17 cellular contexts compared by ENCODE assay signal in the genomic region with DNA sequence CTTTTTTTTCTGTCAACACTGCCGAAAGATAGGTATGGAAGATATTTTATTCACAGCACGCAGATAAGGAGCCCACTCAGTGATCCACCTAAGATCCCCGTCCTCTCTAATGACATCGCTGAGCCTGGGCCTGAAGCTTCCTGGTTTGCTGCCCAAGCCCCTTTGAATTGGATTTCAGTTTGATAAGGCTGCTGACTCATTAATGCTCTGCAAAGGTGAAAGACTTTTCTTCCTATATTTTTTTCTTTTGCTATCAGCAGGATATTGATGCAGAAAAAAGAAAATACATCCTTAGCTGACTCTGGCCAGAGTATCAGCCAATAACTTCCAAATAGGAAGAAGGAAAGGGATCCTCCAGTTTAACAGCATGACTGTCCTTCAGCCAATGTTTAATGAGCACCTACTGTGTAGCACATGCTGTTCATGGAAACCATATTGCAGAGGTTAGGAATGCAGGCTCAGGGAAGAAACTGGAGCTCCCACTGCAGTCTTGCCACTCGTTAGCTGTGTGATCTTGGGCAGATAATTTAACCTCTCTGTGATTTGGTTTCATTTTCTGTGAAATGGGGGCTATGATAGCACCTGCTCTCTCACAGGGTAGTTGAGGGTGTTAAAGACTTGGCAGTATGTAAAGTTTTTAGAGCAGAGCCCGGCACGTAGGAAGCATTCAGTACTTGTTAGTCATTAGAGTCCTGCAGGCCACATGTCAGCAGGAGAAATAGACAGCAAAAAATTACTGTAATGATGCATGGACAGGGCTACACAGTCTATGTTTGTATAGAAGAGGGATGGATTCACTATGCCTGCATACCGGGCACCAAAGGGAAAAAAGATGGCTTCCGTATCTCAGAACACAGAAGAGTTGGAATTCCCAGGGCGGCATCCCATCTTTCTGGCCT. TPM values are rescaled to one million over a fixed set of nuclear protein-coding genes. Genes with fewer than 3 reads are reported as not detected.
DNase-seq lines count a peak whose midpoint lies in the region; ATAC-seq, FAIRE-seq and TF ChIP-seq lines count a peak whose summit lies in the region.
"Had no signal": no experiment of that assay in that cellular context is flagged by ENCODE, and none has a peak within 500 bp of the region (broad histone marks: within the 10 kb centered on the region; RNA-seq: fewer than 3 reads in every experiment).

No MANE protein-coding gene starts in this region.

- FAIRE-seq in RCC 7860 (lab: Jason Lieb, UNC): no peak
- FAIRE-seq: G401.6, HepG2 had no signal

- POLR2A ChIA-PET in BJ (lab: Charles Lee): no interaction called here

- peaks cover 0 to 13% (median 6%) of the 10 kb centered on the region in 9 donors for H3K4me1 ChIP-seq in heart right ventricle

- H3K36me3 ChIP-seq in BJ (ENCODE audit: control insufficient read depth, insufficient read depth, low read length) (peaks cover 24% of the 10 kb centered on the region), heart right ventricle (peaks cover 0 to 41% (median 3%) of the 10 kb centered on the region in 9 donors)

- CTCF ChIA-PET in BJ (lab: Yijun Ruan, JAX): interaction anchor here (1.4 kb wide), 1 partner anchor 40 kb away, joined by 3 read pairs; no protein-coding TSS in a partner anchor

- 91 to 93% methylated on average over 10 of the region's 10 CpGs for WGBS in heart right ventricle, 2 donors

- no peak overlapping the region for H3K4me3 ChIP-seq in BJ (ENCODE audit: low read depth, low read length)
- H3K4me3 ChIP-seq in epithelial cell of proximal tubule (ENCODE audit: low read depth, low read length): no peak overlapping the region
- no peak overlapping the region for H3K4me3 ChIP-seq in heart right ventricle

- peak overlapping the region in 1 of 10 donors; percentile 5 for H3K27ac ChIP-seq in heart right ventricle

- ATAC-seq in heart right ventricle (no peak), HG03378 (IDR thresholded peaks at IDR 0.05; ENCODE audit: unreplicated experiment) (no peak)
- ATAC-seq: activated T-cell treated with anti-CD3 and anti-CD28 coated beads, Interleukin-2, amount 50 U/mL, for 72 hours; HepG2; Panc1; T-helper 17 cell had no signal

- H3K27me3 ChIP-seq in BJ (ENCODE audit: control insufficient read depth, insufficient read depth, low read length): no peaks in the 10 kb centered on the region
- H3K27me3 ChIP-seq in heart right ventricle: no peaks in the 10 kb centered on the region

- H3K9me3 ChIP-seq in heart right ventricle: no peaks in the 10 kb centered on the region

- intact Hi-C loops in heart right ventricle (cut with DNase I): no loop called here

- no peak for TF ChIP-seq CTCF in BJ (IDR thresholded peaks at IDR 0.05; ENCODE audit: insufficient read depth, low read depth, low read length)
- no peak for TF ChIP-seq CTCF in epithelial cell of proximal tubule (conservative IDR thresholded peaks at IDR 0.05; ENCODE audit: low read depth, low read length)
- no peak for TF ChIP-seq CTCF in heart right ventricle (IDR thresholded peaks at IDR 0.05)

- peak; percentile 72 for DNase-seq in BJ (ENCODE audit: low read depth)
- DNase-seq in RCC 7860 (ENCODE audit: low spot score): peak; percentile 75
- DNase-seq in epithelial cell of proximal tubule (ENCODE audit: low read depth): peak; percentile 37
- peak; percentile 63 for DNase-seq in non-pigmented ciliary epithelial cell (ENCODE audit: low read depth)
- no peak for DNase-seq in heart right ventricle
- DNase-seq in 8988T: no peak
- DNase-seq in effector CD8-positive, alpha-beta T cell (lab: John Stamatoyannopoulos, UW): no peak
- DNase-seq: activated T-cell treated with anti-CD3 and anti-CD28 coated beads, Interleukin-2, amount 50 U/mL, for 72 hours; C1 segment of cervical spinal cord; NCI-H146; NCI-H510A; stimulated activated naive CD4-positive, alpha-beta T cell treated with Interleukin-2 at 50 U/mL for 16 hours; T-helper 17 cell had no signal

RNA-seq across cellular contexts. Expression of a gene that starts 39.3 kb away (rescaled TPM):
- polyA plus RNA-seq in BJ (2011; rRNA removed) (10.0 and 12.8 TPM in 2 replicates), heart right ventricle (1 to 10 TPM in 1 of 2 donors, under 1 TPM in 1; 0.97 to 3.0 TPM)
- polyA minus RNA-seq in BJ (2011; rRNA and poly(A)+ RNA removed): 15.3 and 20.8 TPM in 2 replicates
- total RNA-seq in epithelial cell of proximal tubule (9.7 and 13.5 TPM in 2 replicates), heart right ventricle (1 to 10 TPM; 3.3 to 7.5 (median 5.0) TPM)

RNA-seq across cellular contexts. Expression of a gene that starts 41.9 kb away (rescaled TPM):
- polyA plus RNA-seq in BJ (2011; rRNA removed) (2.2 and 2.3 TPM in 2 replicates), heart right ventricle (1 to 10 TPM in 1 of 2 donors, under 1 TPM in 1; 0.87 to 1.5 TPM)
- polyA minus RNA-seq in BJ (2011; rRNA and poly(A)+ RNA removed): 6.2 and 7.3 TPM in 2 replicates
- total RNA-seq in epithelial cell of proximal tubule (4.8 and 9.3 TPM in 2 replicates), heart right ventricle (1 to 10 TPM in 2 of 10 donors, under 1 TPM in 8; 0.47 to 1.2 (median 0.90) TPM)
- total RNA-seq: HepG2 had no signal
- polyA plus RNA-seq: HepG2 had no signal

Comparison
In these comparisons a context has a peak if more than half of its experiments do, and no peak if none do; other contexts are left out.
1. DNase-seq: peak in BJ (single experiment), RCC 7860 (single experiment), epithelial cell of proximal tubule (single experiment) and non-pigmented ciliary epithelial cell (single experiment); none in heart right ventricle (0 of 2), 8988T (single experiment) and effector CD8-positive, alpha-beta T cell (single experiment).